24 cellular contexts compared by ENCODE assay signal in genomic region chr6:330948-331347, GRCh38. TPM values are rescaled to one million over a fixed set of nuclear protein-coding genes. Genes with fewer than 3 reads are reported as not detected.
DNase-seq lines count a peak whose midpoint lies in the region; ATAC-seq, FAIRE-seq and TF ChIP-seq lines count a peak whose summit lies in the region.
"Had no signal": no experiment of that assay in that cellular context is flagged by ENCODE, and none has a peak within 500 bp of the region (broad histone marks: within the 10 kb centered on the region; RNA-seq: fewer than 3 reads in every experiment).

No MANE protein-coding gene starts in this region.

- H3K36me3 ChIP-seq in HEK293 (ENCODE audit: control insufficient read depth in 2 of 2, insufficient read depth in 1 of 2, low read length in 2 of 2) (no peaks in the 10 kb centered on the region), OCI-LY3 (replicated peaks; ENCODE audit: low read depth, low read length) (peaks cover 53% of the 10 kb centered on the region), small intestine (ENCODE audit: control insufficient read depth in 2 of 2, insufficient read depth in 2 of 2, low read length in 2 of 2) (no peaks in the 10 kb centered on the region), gastroesophageal sphincter (no peaks in the 10 kb centered on the region)

- WGBS in small intestine, 3 donors, result 53 to 69% (median 62%) methylated on average over 8 of the region's 8 CpGs
- 74 to 75% methylated on average over 8 of the region's 8 CpGs for WGBS in lower leg skin, 2 donors
- 76 to 79% methylated on average over 8 of the region's 8 CpGs for WGBS in gastroesophageal sphincter (ENCODE audit: low coverage in 1 of 2), 2 donors

- no peak overlapping the region for H3K9ac ChIP-seq in OCI-LY3 (ENCODE audit: low read length)
- H3K9ac ChIP-seq: BLaER1 treated with 17β-estradiol and CSF1 and Interleukin-3, amounts not matched to agents 10 nM and 100 nM; SK-N-SH had no signal

- POLR2A ChIA-PET in HEK293 (lab: Yijun Ruan, JAX), result no interaction called here

- intact Hi-C loops in lower leg skin (cut with DNase I; ENCODE audit: low total_unique reads), result no loop called here

- no peak for FAIRE-seq in small intestine (lab: Jason Lieb, UNC)
- FAIRE-seq: A204.1, D721Med, RCC 7860 had no signal

- H3K4me2 ChIP-seq in OCI-LY3 (ENCODE audit: low read length), result peak overlapping the region; percentile 59
- H3K4me2 ChIP-seq: SK-N-SH had no signal

- TF ChIP-seq CTCF in HEK293 (tag by site-specific recombination; IDR thresholded peaks at IDR 0.05), result no peak
- TF ChIP-seq CTCF in OCI-LY3 (IDR thresholded peaks at IDR 0.05; ENCODE audit: low read depth, low read length), result no peak
- TF ChIP-seq CTCF in fibroblast of villous mesenchyme (IDR thresholded peaks at IDR 0.05; ENCODE audit: insufficient read depth, low read depth, low read length), result no peak
- no peak for TF ChIP-seq CTCF in lower leg skin (IDR thresholded peaks at IDR 0.05)
- no peak for TF ChIP-seq CTCF in gastroesophageal sphincter (IDR thresholded peaks at IDR 0.05)

- H3K79me2 ChIP-seq in OCI-LY3 (ENCODE audit: low read length), result peaks cover 63% of the 10 kb centered on the region

- H2AFZ ChIP-seq in OCI-LY3 (ENCODE audit: low read depth, low read length), result no peak overlapping the region

- TF ChIP-seq EP300 in gastroesophageal sphincter (IDR thresholded peaks at IDR 0.05), result no peak

- DNase-seq in fibroblast of villous mesenchyme (ENCODE audit: low read depth), result peak; percentile 70
- peak; percentile 10 for DNase-seq in small intestine
- no peak for DNase-seq in lower leg skin (ENCODE audit: low spot score in 2 of 2)
- no peak for DNase-seq in mucosa of gallbladder (ENCODE audit: low spot score)
- no peak for DNase-seq in activated CD8-positive, alpha-beta memory T cell treated with anti-CD3 and anti-CD28 coated beads, Interleukin-2, amount 50 U/mL, for 4 hours
- DNase-seq: CD4-positive, alpha-beta T cell; DMS53; IMR-90; NCI-H1092; NCI-H1417 treated with DMSO at 0.1 percent for 48 hours; NCI-H1694 treated with DMSO at 0.1 percent for 48 hours; NCI-H2081; NCI-H2227 treated with DMSO at 0.1 percent for 48 hours; NCI-H69; SK-N-SH; SW 1271 had no signal

- TF ChIP-seq POLR2A in lower leg skin (IDR thresholded peaks at IDR 0.05) (no peak), gastroesophageal sphincter (IDR thresholded peaks at IDR 0.05) (no peak)

- no peak for ATAC-seq in gastroesophageal sphincter
- ATAC-seq: HCT116 had no signal

- CTCF ChIA-PET in HEK293 (lab: Yijun Ruan, JAX), result interaction anchor here (0.9 to 1.1 kb wide), 2 partner anchors 12 to 14 kb away, joined by 3 to 4 read pairs; no protein-coding TSS in a partner anchor

- H3K27ac ChIP-seq in HEK293 (ENCODE audit: extremely low read depth, low read depth, low read length) (no peak overlapping the region), OCI-LY3 (ENCODE audit: low read length) (no peak overlapping the region), small intestine (ENCODE audit: low read depth in 1 of 2, low read length in 1 of 2) (peak overlapping the region in 1 of 2 donors; percentile 53), gastroesophageal sphincter (no peak overlapping the region)

- peaks cover 9% of the 10 kb centered on the region; the same call in 1 of the 2 replicates for H3K27me3 ChIP-seq in OCI-LY3 (ENCODE audit: low read depth, low read length)
- H3K27me3 ChIP-seq in small intestine (ENCODE audit: control insufficient read depth in 2 of 2, insufficient read depth in 2 of 2, low read length in 2 of 2), result no peaks in the 10 kb centered on the region
- peaks cover 9% of the 10 kb centered on the region for H3K27me3 ChIP-seq in gastroesophageal sphincter
- H3K27me3 ChIP-seq: BLaER1 treated with 17β-estradiol and CSF1 and Interleukin-3, amounts not matched to agents 10 nM and 100 nM had no signal

- H3K4me3 ChIP-seq in HEK293 (ENCODE audit: low read depth, low read length) (no peak overlapping the region), OCI-LY3 (ENCODE audit: low read length) (0 out of 2 replicates have a peak overlapping the region, but pooled peaks have one; percentile 25), fibroblast of villous mesenchyme (ENCODE audit: low read depth, low read length) (no peak overlapping the region), small intestine (ENCODE audit: low read depth in 1 of 2, low read length in 2 of 2) (no peak overlapping the region), lower leg skin (ENCODE audit: low read depth, poor library complexity, severe bottlenecking) (no peak overlapping the region), gastroesophageal sphincter (no peak overlapping the region)
- H3K4me3 ChIP-seq: BLaER1 treated with 17β-estradiol and CSF1 and Interleukin-3, amounts not matched to agents 10 nM and 100 nM had no signal

- peaks cover 93% of the 10 kb centered on the region for H4K20me1 ChIP-seq in OCI-LY3 (ENCODE audit: insufficient read depth, low read length)

- H3K4me1 ChIP-seq in HEK293 (ENCODE audit: control insufficient read depth, insufficient read depth, low read length), result peaks cover 35% of the 10 kb centered on the region
- H3K4me1 ChIP-seq in OCI-LY3 (ENCODE audit: low read length), result peaks cover 73% of the 10 kb centered on the region
- H3K4me1 ChIP-seq in small intestine (ENCODE audit: control insufficient read depth in 2 of 2, insufficient read depth in 1 of 2, low read depth in 1 of 2, low read length in 1 of 2), result peaks cover 0 to 9% of the 10 kb centered on the region in 2 donors
- H3K4me1 ChIP-seq in gastroesophageal sphincter, result peaks cover 0 to 20% (median 17%) of the 10 kb centered on the region in 3 donors

- H3K9me3 ChIP-seq in HEK293 (ENCODE audit: control insufficient read depth, insufficient read depth, low read depth, low read length) (no peaks in the 10 kb centered on the region), OCI-LY3 (ENCODE audit: insufficient read depth, low read length) (no peaks in the 10 kb centered on the region), small intestine (ENCODE audit: control insufficient read depth, low read depth) (no peaks in the 10 kb centered on the region), gastroesophageal sphincter (no peaks in the 10 kb centered on the region)
- H3K9me3 ChIP-seq: BLaER1 treated with 17β-estradiol and CSF1 and Interleukin-3, amounts not matched to agents 10 nM and 100 nM; SK-N-SH had no signal

TF ChIP-seq in HEK293, 187 proteins besides CTCF, POLR2A, EP300 and RAD21 (continues in another document):
- TF ChIP-seq ZXDB (tag by site-specific recombination; IDR thresholded peaks at IDR 0.05) (peak; percentile 58; the same call in 1 of the 2 replicates), ZNF138 (tag by site-specific recombination; IDR thresholded peaks at IDR 0.05; ENCODE audit: borderline replicate concordance) (no peak), ZNF274 (IDR thresholded peaks at IDR 0.05; ENCODE audit: low read length) (no peak), ZNF274 (tag by site-specific recombination; IDR thresholded peaks at IDR 0.05; ENCODE audit: borderline replicate concordance) (no peak), ZNF169 (tag by site-specific recombination; IDR thresholded peaks at IDR 0.05) (no peak), ZNF280D (tag by site-specific recombination; IDR thresholded peaks at IDR 0.05) (no peak), KLF1 (tag by site-specific recombination; IDR thresholded peaks at IDR 0.05) (no peak), ZNF596 (tag by site-specific recombination; IDR thresholded peaks at IDR 0.05) (peak; percentile 52; the same call in 1 of the 2 replicates), BCL11B (tag by site-specific recombination; IDR thresholded peaks at IDR 0.05; ENCODE audit: low read depth) (no peak), ZBTB10 (tag by site-specific recombination; IDR thresholded peaks at IDR 0.05) (no peak)

RNA-seq across cellular contexts. Expression of gene DUSP22, which starts 38.7 kb away (rescaled TPM):
- total RNA-seq in fibroblast of villous mesenchyme, result 14.2 and 14.7 TPM in 2 replicates
- 10 to 100 TPM; 28.2 to 40.0 (median 30.0) TPM for polyA plus RNA-seq in small intestine
- 10 to 100 TPM; 53.2 to 81.1 (median 63.4) TPM for total RNA-seq in lower leg skin
- total RNA-seq in mucosa of gallbladder, result 36.4 TPM
- 10 to 100 TPM; 67.0 to 97.3 (median 78.0) TPM for total RNA-seq in gastroesophageal sphincter

Comparison
In these comparisons a context has a peak if more than half of its experiments do, and no peak if none do; other contexts are left out.
1. DNase-seq: peak in fibroblast of villous mesenchyme (single experiment) and small intestine (single experiment); none in lower leg skin (0 of 2), mucosa of gallbladder (single experiment) and activated CD8-positive, alpha-beta memory T cell treated with anti-CD3 and anti-CD28 coated beads, Interleukin-2, amount 50 U/mL, for 4 hours (single experiment).